ENCODE assay signal across 13 cellular contexts in the genomic region with DNA sequence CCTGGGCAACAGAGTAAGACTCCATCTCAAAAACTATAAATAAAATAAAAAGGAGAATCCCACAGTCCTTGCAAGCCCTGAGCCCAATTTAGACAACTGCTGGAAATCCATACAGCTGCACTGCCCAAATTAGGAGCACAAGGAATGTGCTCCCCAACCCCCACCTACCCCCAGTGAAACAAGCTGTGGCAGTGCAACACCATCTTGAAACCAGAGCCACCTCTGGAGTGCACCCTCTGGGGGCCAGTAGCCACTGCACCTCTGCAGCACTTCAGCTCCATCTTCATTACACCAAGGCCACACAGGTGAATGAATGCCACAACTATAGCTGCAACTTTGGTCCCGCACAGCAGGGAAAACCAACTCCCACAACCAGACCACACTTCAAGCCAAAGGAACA. TPM values are rescaled to one million over a fixed set of nuclear protein-coding genes. Genes with fewer than 3 reads are reported as not detected.
DNase-seq lines count a peak whose midpoint lies in the region; ATAC-seq lines count a peak whose summit lies in the region.
"Had no signal": no experiment of that assay in that cellular context is flagged by ENCODE, and none has a peak within 500 bp of the region (broad histone marks: within the 10 kb centered on the region; RNA-seq: fewer than 3 reads in every experiment).

No MANE protein-coding gene starts in this region.

- no peak for ATAC-seq in activated naive CD8-positive, alpha-beta T cell treated with anti-CD3 and anti-CD28 coated beads, Interleukin-2, amount 50 U/mL, for 24 hours
- ATAC-seq in left cardiac atrium (peak; percentile 13 to 31), GM19351 (IDR thresholded peaks at IDR 0.05; ENCODE audit: unreplicated experiment) (no peak)
- no peak for ATAC-seq in stimulated activated effector memory CD8-positive, alpha-beta T cell treated with anti-CD3 and anti-CD28 coated beads, Interleukin-12 subunit alpha, Interleukin-12 subunit beta, amount 100 ng/mL, for 72 hours

- peak overlapping the region; percentile 58 for H3K27ac Mint-ChIP-seq in activated naive CD8-positive, alpha-beta T cell
- H3K27ac Mint-ChIP-seq in activated naive CD8-positive, alpha-beta T cell treated with anti-CD3 and anti-CD28 coated beads, Interleukin-2, amount 50 U/mL, for 24 hours: no peak overlapping the region
- H3K27ac Mint-ChIP-seq in IgD-negative memory B cell: peak overlapping the region in 2 of 3 donors; percentile 54 to 82
- peak overlapping the region; percentile 35 for H3K27ac Mint-ChIP-seq in stimulated activated effector memory CD8-positive, alpha-beta T cell treated with anti-CD3 and anti-CD28 coated beads, Interleukin-12 subunit alpha, Interleukin-12 subunit beta, amount 100 ng/mL, for 72 hours
- H3K27ac Mint-ChIP-seq in activated T-helper 2 cell treated with anti-CD3 and anti-CD28 coated beads, Interferon-gamma antibody, Interleukin-2, Interleukin-4, amounts not matched to agents 10 μg/mL and 5 μg/mL and 100 μg/mL, durations not matched to agents 14 hours and 24 hours and 36 hours: no peak overlapping the region

- H3K36me3 Mint-ChIP-seq in activated naive CD8-positive, alpha-beta T cell: peaks cover 17% of the 10 kb centered on the region
- peaks cover 17% of the 10 kb centered on the region for H3K36me3 Mint-ChIP-seq in activated naive CD8-positive, alpha-beta T cell treated with anti-CD3 and anti-CD28 coated beads, Interleukin-2, amount 50 U/mL, for 24 hours (ENCODE audit: low read depth)
- H3K36me3 Mint-ChIP-seq in IgD-negative memory B cell: peaks cover 4% of the 10 kb centered on the region
- H3K36me3 Mint-ChIP-seq in stimulated activated effector memory CD8-positive, alpha-beta T cell treated with anti-CD3 and anti-CD28 coated beads, Interleukin-12 subunit alpha, Interleukin-12 subunit beta, amount 100 ng/mL, for 72 hours: peaks cover 4% of the 10 kb centered on the region
- H3K36me3 Mint-ChIP-seq in activated T-helper 2 cell treated with anti-CD3 and anti-CD28 coated beads, Interferon-gamma antibody, Interleukin-2, Interleukin-4, amounts not matched to agents 10 μg/mL and 5 μg/mL and 100 μg/mL, durations not matched to agents 14 hours and 24 hours and 36 hours (ENCODE audit: low read depth): peaks cover 21% of the 10 kb centered on the region

- DNase-seq in activated naive CD8-positive, alpha-beta T cell treated with anti-CD3 and anti-CD28 coated beads, Interleukin-2, amount 50 U/mL, for 24 hours: no peak
- DNase-seq in left cardiac atrium (no peak), glomerular visceral epithelial cell (ENCODE audit: extremely low spot score) (no peak)
- no peak for DNase-seq in stimulated activated effector memory CD8-positive, alpha-beta T cell treated with anti-CD3 and anti-CD28 coated beads, Interleukin-12 subunit alpha, Interleukin-12 subunit beta, amount 100 ng/mL, for 72 hours (ENCODE audit: low spot score in 2 of 2)
- no peak for DNase-seq in activated T-helper 2 cell treated with anti-CD3 and anti-CD28 coated beads, Interferon-gamma antibody, Interleukin-2, Interleukin-4, amounts not matched to agents 10 μg/mL and 5 μg/mL and 100 μg/mL, durations not matched to agents 14 hours and 24 hours and 36 hours (ENCODE audit: low spot score)
- DNase-seq: activated CD4-positive, alpha-beta T cell treated with anti-CD3 and anti-CD28 coated beads, Interleukin-2, amount 50 U/mL, for 4 hours; aorta; NCI-H1092 treated with DMSO at 0.1 percent for 48 hours; NK-92 treated with Interleukin-12 subunit alpha and Interleukin-12 subunit beta, amount 100 ng/mL, for 24 hours; testis had no signal

- H3K4me1 Mint-ChIP-seq in activated naive CD8-positive, alpha-beta T cell (ENCODE audit: low read depth): peaks cover 53% of the 10 kb centered on the region
- H3K4me1 Mint-ChIP-seq in activated naive CD8-positive, alpha-beta T cell treated with anti-CD3 and anti-CD28 coated beads, Interleukin-2, amount 50 U/mL, for 24 hours: peaks cover 43% of the 10 kb centered on the region
- peaks cover 42 to 49% (median 44%) of the 10 kb centered on the region in 3 donors for H3K4me1 Mint-ChIP-seq in IgD-negative memory B cell
- peaks cover 61% of the 10 kb centered on the region for H3K4me1 Mint-ChIP-seq in stimulated activated effector memory CD8-positive, alpha-beta T cell treated with anti-CD3 and anti-CD28 coated beads, Interleukin-12 subunit alpha, Interleukin-12 subunit beta, amount 100 ng/mL, for 72 hours
- H3K4me1 Mint-ChIP-seq in activated T-helper 2 cell treated with anti-CD3 and anti-CD28 coated beads, Interferon-gamma antibody, Interleukin-2, Interleukin-4, amounts not matched to agents 10 μg/mL and 5 μg/mL and 100 μg/mL, durations not matched to agents 14 hours and 24 hours and 36 hours (ENCODE audit: low read depth): peaks cover 38% of the 10 kb centered on the region

- no peaks in the 10 kb centered on the region for H3K27me3 Mint-ChIP-seq in activated naive CD8-positive, alpha-beta T cell
- no peaks in the 10 kb centered on the region for H3K27me3 Mint-ChIP-seq in activated naive CD8-positive, alpha-beta T cell treated with anti-CD3 and anti-CD28 coated beads, Interleukin-2, amount 50 U/mL, for 24 hours
- no peaks in the 10 kb centered on the region for H3K27me3 Mint-ChIP-seq in IgD-negative memory B cell
- no peaks in the 10 kb centered on the region for H3K27me3 Mint-ChIP-seq in activated T-helper 2 cell treated with anti-CD3 and anti-CD28 coated beads, Interferon-gamma antibody, Interleukin-2, Interleukin-4, amounts not matched to agents 10 μg/mL and 5 μg/mL and 100 μg/mL, durations not matched to agents 14 hours and 24 hours and 36 hours (ENCODE audit: low read depth)

- H3K9me3 Mint-ChIP-seq in activated naive CD8-positive, alpha-beta T cell (ENCODE audit: low read depth): peaks cover 11% of the 10 kb centered on the region
- peaks cover 15% of the 10 kb centered on the region for H3K9me3 Mint-ChIP-seq in activated naive CD8-positive, alpha-beta T cell treated with anti-CD3 and anti-CD28 coated beads, Interleukin-2, amount 50 U/mL, for 24 hours
- peaks cover 0 to 8% (median 5%) of the 10 kb centered on the region in 3 donors for H3K9me3 Mint-ChIP-seq in IgD-negative memory B cell
- H3K9me3 Mint-ChIP-seq in stimulated activated effector memory CD8-positive, alpha-beta T cell treated with anti-CD3 and anti-CD28 coated beads, Interleukin-12 subunit alpha, Interleukin-12 subunit beta, amount 100 ng/mL, for 72 hours: peaks cover 4% of the 10 kb centered on the region
- H3K9me3 Mint-ChIP-seq in activated T-helper 2 cell treated with anti-CD3 and anti-CD28 coated beads, Interferon-gamma antibody, Interleukin-2, Interleukin-4, amounts not matched to agents 10 μg/mL and 5 μg/mL and 100 μg/mL, durations not matched to agents 14 hours and 24 hours and 36 hours: peaks cover 19% of the 10 kb centered on the region

- intact Hi-C loops in left cardiac atrium (cut with DNase I): no loop called here
- intact Hi-C loops in activated T-helper 2 cell treated with anti-CD3 and anti-CD28 coated beads, Interferon-gamma antibody, Interleukin-2, Interleukin-4, amounts not matched to agents 10 μg/mL and 5 μg/mL and 100 μg/mL, durations not matched to agents 14 hours and 24 hours and 36 hours (cut with micrococcal nuclease): no loop called here

- H3K4me3 Mint-ChIP-seq in activated naive CD8-positive, alpha-beta T cell: no peak overlapping the region
- no peak overlapping the region for H3K4me3 Mint-ChIP-seq in activated naive CD8-positive, alpha-beta T cell treated with anti-CD3 and anti-CD28 coated beads, Interleukin-2, amount 50 U/mL, for 24 hours
- peak overlapping the region in 2 of 4 donors; percentile 15 to 65 for H3K4me3 Mint-ChIP-seq in IgD-negative memory B cell
- no peak overlapping the region for H3K4me3 Mint-ChIP-seq in stimulated activated effector memory CD8-positive, alpha-beta T cell treated with anti-CD3 and anti-CD28 coated beads, Interleukin-12 subunit alpha, Interleukin-12 subunit beta, amount 100 ng/mL, for 72 hours
- H3K4me3 Mint-ChIP-seq in activated T-helper 2 cell treated with anti-CD3 and anti-CD28 coated beads, Interferon-gamma antibody, Interleukin-2, Interleukin-4, amounts not matched to agents 10 μg/mL and 5 μg/mL and 100 μg/mL, durations not matched to agents 14 hours and 24 hours and 36 hours (ENCODE audit: low read depth): no peak overlapping the region

RNA-seq across cellular contexts. Expression of a gene that starts 37.3 kb away (rescaled TPM):
- 21.5 TPM for polyA plus RNA-seq in IgD-negative memory B cell
- total RNA-seq in left cardiac atrium: 10 to 100 TPM; 44.1 to 60.4 TPM
- 87.4 and 89.3 TPM in 2 replicates for total RNA-seq in activated T-helper 2 cell treated with anti-CD3 and anti-CD28 coated beads, Interferon-gamma antibody, Interleukin-2, Interleukin-4, amounts not matched to agents 10 μg/mL and 5 μg/mL and 100 μg/mL, durations not matched to agents 14 hours and 24 hours and 36 hours

Comparison
In these comparisons a context has a peak if more than half of its experiments do, and no peak if none do; other contexts are left out.
1. H3K27ac Mint-ChIP-seq: peak in activated naive CD8-positive, alpha-beta T cell (single experiment), IgD-negative memory B cell (2 of 3) and stimulated activated effector memory CD8-positive, alpha-beta T cell treated with anti-CD3 and anti-CD28 coated beads, Interleukin-12 subunit alpha, Interleukin-12 subunit beta, amount 100 ng/mL, for 72 hours (single experiment); none in activated naive CD8-positive, alpha-beta T cell treated with anti-CD3 and anti-CD28 coated beads, Interleukin-2, amount 50 U/mL, for 24 hours (single experiment) and activated T-helper 2 cell treated with anti-CD3 and anti-CD28 coated beads, Interferon-gamma antibody, Interleukin-2, Interleukin-4, amounts not matched to agents 10 μg/mL and 5 μg/mL and 100 μg/mL, durations not matched to agents 14 hours and 24 hours and 36 hours (single experiment).
2. ATAC-seq: peak in left cardiac atrium (2 of 2); none in activated naive CD8-positive, alpha-beta T cell treated with anti-CD3 and anti-CD28 coated beads, Interleukin-2, amount 50 U/mL, for 24 hours (single experiment), stimulated activated effector memory CD8-positive, alpha-beta T cell treated with anti-CD3 and anti-CD28 coated beads, Interleukin-12 subunit alpha, Interleukin-12 subunit beta, amount 100 ng/mL, for 72 hours (single experiment) and GM19351 (single experiment).